In the genomic region with DNA sequence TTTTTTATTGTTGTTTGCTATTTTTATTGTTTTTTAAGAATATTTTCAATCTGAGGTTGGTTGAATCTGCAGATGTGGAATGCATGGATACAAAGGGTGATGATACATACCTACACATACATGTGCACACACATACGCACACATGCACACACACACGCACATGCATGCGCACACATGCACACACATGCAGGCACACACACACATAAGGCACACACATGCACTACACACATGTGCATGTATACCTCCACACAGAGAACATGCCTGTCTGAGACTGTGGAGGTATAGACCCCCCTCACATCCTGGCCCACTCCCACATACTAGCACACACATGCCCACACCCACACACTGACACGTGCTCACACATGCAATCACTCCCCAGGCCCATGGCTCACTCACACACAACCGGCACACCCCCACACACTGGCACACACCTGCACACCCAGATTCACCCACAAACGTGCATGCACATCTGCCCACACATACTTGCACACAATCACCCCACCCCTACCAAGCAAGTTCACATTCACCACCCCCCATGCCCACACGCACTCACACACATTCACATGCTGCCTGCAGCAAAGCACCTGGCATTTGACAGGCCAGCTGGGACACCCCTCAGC, we compare ENCODE assay signal across 27 cellular contexts.
"Had no signal": no experiment of that assay in that cellular context is flagged by ENCODE, and none has a peak within 500 bp of the region (broad histone marks: within the 10 kb centered on the region; RNA-seq: fewer than 3 reads in every experiment).

No MANE protein-coding gene starts in this region.

- H3K36me3 ChIP-seq: lower lobe of right lung, neutrophil, upper lobe of left lung had no signal

- H3K36me3 Mint-ChIP-seq: activated CD8-positive, alpha-beta memory T cell treated with anti-CD3 and anti-CD28 coated beads, Interleukin-2, amount 10 ng/mL, durations not matched to agents 7 days and 5 days; naive thymus-derived CD8-positive, alpha-beta T cell had no signal

- H3K4me1 ChIP-seq: body of pancreas, lower lobe of right lung, parathyroid adenoma, testis had no signal

- H3K4me3 Mint-ChIP-seq: activated B cell treated with CpG ODN at 0.5 μM for 24 hours; activated CD4-positive, alpha-beta T cell treated with anti-CD3 and anti-CD28 coated beads for 36 hours; activated CD8-positive, alpha-beta memory T cell treated with anti-CD3 and anti-CD28 coated beads, Interleukin-2, amount 10 ng/mL, durations not matched to agents 7 days and 5 days; activated naive CD4-positive, alpha-beta T cell treated with anti-CD3 and anti-CD28 coated beads, Interleukin-2, amount 50 U/mL, for 24 hours; dendritic cell treated with granulocyte-macrophage colony-stimulating factor and Interleukin-4, amounts not matched to agents 40 ng/mL and 50 ng/mL, for 4 days; stimulated activated naive B cell treated with anti-CD40 and anti-IgM and Interleukin-4, amounts not matched to agents 10 μg/mL and 1 μg/mL and 100 μg/mL, for 72 hours; T-helper 1 cell treated with Interleukin-12 subunit alpha and Interleukin-12 subunit beta and Interleukin-4 antibody, amounts not matched to agents 30 μg/mL and 1 μg/mL, for 36 hours had no signal

- H3K9me3 Mint-ChIP-seq: activated B cell treated with CpG ODN at 0.5 μM for 24 hours; activated naive CD4-positive, alpha-beta T cell treated with anti-CD3 and anti-CD28 coated beads, Interleukin-2, amount 50 U/mL, for 24 hours; dendritic cell treated with granulocyte-macrophage colony-stimulating factor and Interleukin-4, amounts not matched to agents 40 ng/mL and 50 ng/mL, for 4 days; naive thymus-derived CD8-positive, alpha-beta T cell; T-helper 1 cell treated with Interleukin-12 subunit alpha and Interleukin-12 subunit beta and Interleukin-4 antibody, amounts not matched to agents 30 μg/mL and 1 μg/mL, for 36 hours had no signal

- DNase-seq: activated B cell treated with CpG ODN at 0.5 μM for 24 hours; activated CD4-positive, alpha-beta T cell treated with anti-CD3 and anti-CD28 coated beads for 36 hours; activated CD4-positive, alpha-beta T cell treated with anti-CD3 and anti-CD28 coated beads, Interleukin-2, amount 50 U/mL, for 4 hours; activated CD8-positive, alpha-beta memory T cell treated with anti-CD3 and anti-CD28 coated beads, Interleukin-2, amount 10 ng/mL, durations not matched to agents 7 days and 5 days; activated gamma-delta T cell treated with Interleukin-2 at 50 U/mL for 16 hours; anterior cingulate cortex; body of pancreas; effector memory CD4-positive, alpha-beta T cell; foreskin melanocyte; lower lobe of right lung; mesendoderm; small intestine; stimulated activated CD8-positive, alpha-beta memory T cell treated with anti-CD3 and anti-CD28 coated beads, Interleukin-4, amount 100 ng/mL, for 48 hours; stimulated activated naive B cell treated with anti-CD40 and anti-IgM and Interleukin-4, amounts not matched to agents 10 μg/mL and 1 μg/mL and 100 μg/mL, for 72 hours; T1000; testis had no signal

- H3K27ac Mint-ChIP-seq: activated B cell treated with CpG ODN at 0.5 μM for 24 hours; activated CD4-positive, alpha-beta T cell treated with anti-CD3 and anti-CD28 coated beads for 36 hours; activated CD8-positive, alpha-beta memory T cell treated with anti-CD3 and anti-CD28 coated beads, Interleukin-2, amount 10 ng/mL, durations not matched to agents 7 days and 5 days; activated naive CD4-positive, alpha-beta T cell treated with anti-CD3 and anti-CD28 coated beads, Interleukin-2, amount 50 U/mL, for 24 hours; dendritic cell treated with granulocyte-macrophage colony-stimulating factor and Interleukin-4, amounts not matched to agents 40 ng/mL and 50 ng/mL, for 4 days; stimulated activated naive B cell treated with anti-CD40 and anti-IgM and Interleukin-4, amounts not matched to agents 10 μg/mL and 1 μg/mL and 100 μg/mL, for 72 hours; T-helper 1 cell treated with Interleukin-12 subunit alpha and Interleukin-12 subunit beta and Interleukin-4 antibody, amounts not matched to agents 30 μg/mL and 1 μg/mL, for 36 hours had no signal

- FAIRE-seq: endothelial cell of umbilical vein, small intestine had no signal

- H3K27me3 Mint-ChIP-seq: activated naive CD4-positive, alpha-beta T cell treated with anti-CD3 and anti-CD28 coated beads, Interleukin-2, amount 50 U/mL, for 24 hours had no signal

- H3K9me3 ChIP-seq: body of pancreas, lower lobe of right lung, neutrophil, testis, upper lobe of left lung had no signal

- H3K4me3 ChIP-seq: body of pancreas, lower lobe of right lung, testis, upper lobe of left lung had no signal

- H3K9ac ChIP-seq: parathyroid adenoma had no signal

- ATAC-seq: activated CD4-positive, alpha-beta T cell treated with anti-CD3 and anti-CD28 coated beads for 36 hours; activated CD8-positive, alpha-beta memory T cell treated with anti-CD3 and anti-CD28 coated beads, Interleukin-2, amount 10 ng/mL, durations not matched to agents 7 days and 5 days; body of pancreas; esophagus mucosa; left lobe of liver; lower lobe of right lung; naive thymus-derived CD8-positive, alpha-beta T cell; sciatic nerve; stimulated activated naive B cell treated with anti-CD40 and anti-IgM and Interleukin-4, amounts not matched to agents 10 μg/mL and 1 μg/mL and 100 μg/mL, for 72 hours had no signal

- H3K27ac ChIP-seq: body of pancreas, lower lobe of right lung, neutrophil, parathyroid adenoma, testis, upper lobe of left lung had no signal
